ENCODE assay signal across 7 cellular contexts in genomic region chr6:35552285-35552917, GRCh38. TPM values are rescaled to one million over a fixed set of nuclear protein-coding genes. Genes with fewer than 3 reads are reported as not detected.
A peak's percentile ranks its signal among the peaks of the same experiment; 100 is the strongest.
DNase-seq lines count a peak whose midpoint lies in the region; ATAC-seq, FAIRE-seq and TF ChIP-seq lines count a peak whose summit lies in the region.

No MANE protein-coding gene starts in this region.

- no TSS peak for BruUV-seq in Panc1 (replicated peaks; lab: Mats Ljungman, UMichigan)

- H3K27ac ChIP-seq in Panc1 (ENCODE audit: low read length) (no peak overlapping the region), ovary (no peak overlapping the region)

- CTCF ChIA-PET in Panc1 (lab: Charles Lee) = interaction anchor here (0.5 to 1.7 kb wide), 11 partner anchors 16 to 297 kb away, joined by 3 to 14 read pairs (median 3); no protein-coding TSS in a partner anchor

- 70 to 82% (median 76%) methylated on average over 5 of the region's 5 CpGs for WGBS in ovary, 3 donors

- H3K36me3 ChIP-seq in Panc1 (ENCODE audit: control insufficient read depth, insufficient read depth, low read length) = no peaks in the 10 kb centered on the region
- no peaks in the 10 kb centered on the region for H3K36me3 ChIP-seq in ovary

- TF ChIP-seq POLR2A in ovary (IDR thresholded peaks at IDR 0.05) = no peak

- no peaks in the 10 kb centered on the region for H3K4me1 ChIP-seq in Panc1 (ENCODE audit: control insufficient read depth, insufficient read depth, low read length)
- no peaks in the 10 kb centered on the region for H3K4me1 ChIP-seq in ovary (ENCODE audit: insufficient read depth)

- no peak for ATAC-seq in Panc1

- TF ChIP-seq CTCF in Panc1 (IDR thresholded peaks at IDR 0.05) (peak; percentile 94), ovary (IDR thresholded peaks at IDR 0.05) (peak in 1 of 3 donors; percentile 8)

- H3K4me3 ChIP-seq in Panc1 (ENCODE audit: low read depth in 2 of 2, low read length in 2 of 2) = no peak overlapping the region
- no peak overlapping the region for H3K4me3 ChIP-seq in ovary

- intact Hi-C loops in Panc1 (cut with micrococcal nuclease; ENCODE audit: unreplicated experiment) = no loop called here
- intact Hi-C loops in ovary (cut with DNase I) = no loop called here

- peak; percentile 45 for FAIRE-seq in GM18507 (lab: Jason Lieb, UNC)

- POLR2A ChIA-PET in Panc1 (lab: Charles Lee) = no interaction called here

- in situ Hi-C loops in Panc1 (cut with HindIII; ENCODE audit: low pct_unique_long_range_greater_than_20kb, low sequenced_read_pairs) = no loop called here

- no peak for DNase-seq in GM18507 (ENCODE audit: extremely low spot score, insufficient read length, low read depth)
- peak; percentile 32 for DNase-seq in Panc1 (ENCODE audit: low read depth, low spot score)
- peak; percentile 32 for DNase-seq in activated effector memory CD4-positive, alpha-beta T cell treated with Interleukin-2 at 50 U/mL for 16 hours
- peak; percentile 65 for DNase-seq in iPS-NIHi11 (ENCODE audit: low spot score)
- peak; percentile 44 to 53 (median 46) for DNase-seq in stimulated activated CD4-positive, alpha-beta T cell treated with anti-CD3 and anti-CD28 coated beads, TNF-alpha, amount 100 ng/mL, for 48 hours (ENCODE audit: low read depth in 3 of 3)
- no peak for DNase-seq in ovary
- no peak for DNase-seq in NCI-H345 (lab: John Stamatoyannopoulos, UW)

- H3K27me3 ChIP-seq in Panc1 (ENCODE audit: control insufficient read depth, insufficient read depth, low read length) = no peaks in the 10 kb centered on the region
- no peaks in the 10 kb centered on the region for H3K27me3 ChIP-seq in ovary

- no peaks in the 10 kb centered on the region for H3K9me3 ChIP-seq in Panc1 (ENCODE audit: control insufficient read depth, insufficient read depth, low read depth, low read length)
- no peaks in the 10 kb centered on the region for H3K9me3 ChIP-seq in ovary

- TF ChIP-seq EP300 in ovary (IDR thresholded peaks at IDR 0.05) = no peak

RNA-seq across cellular contexts. Expression of gene TULP1, which starts 39.7 kb away (rescaled TPM):
- total RNA-seq in Panc1 (2021; ENCODE audit: unreplicated experiment) (not detected), ovary (1 to 10 TPM in 1 of 7 donors, under 1 TPM in 3, not detected in 3; 0.17 to 1.1 (median 0.62) TPM)
- not detected for polyA plus RNA-seq in Panc1 (2012; ENCODE audit: insufficient read length)
- polyA plus RNA-seq in ovary = under 1 TPM; 0.27 to 0.50 TPM

RNA-seq across cellular contexts. Expression of gene TEAD3, which starts 55.5 kb away (rescaled TPM):
- 10.7 TPM for total RNA-seq in Panc1 (2021; ENCODE audit: unreplicated experiment)
- 14.6 TPM for polyA plus RNA-seq in Panc1 (2012; ENCODE audit: insufficient read length)
- 10 to 100 TPM; 15.7 to 63.1 (median 35.6) TPM for total RNA-seq in ovary
- 10 to 100 TPM; 21.6 to 27.1 TPM for polyA plus RNA-seq in ovary

Comparison
In these comparisons a context has a peak if more than half of its experiments do, and no peak if none do; other contexts are left out.
1. DNase-seq: peak in Panc1 (single experiment), activated effector memory CD4-positive, alpha-beta T cell treated with Interleukin-2 at 50 U/mL for 16 hours (single experiment), iPS-NIHi11 (single experiment) and stimulated activated CD4-positive, alpha-beta T cell treated with anti-CD3 and anti-CD28 coated beads, TNF-alpha, amount 100 ng/mL, for 48 hours (3 of 3); none in GM18507 (single experiment), ovary (0 of 5) and NCI-H345 (single experiment).